In genomic region chr12:77940011-77940423, GRCh38 we compare ENCODE assay signal across 10 cellular contexts.
DNase-seq lines count a peak whose midpoint lies in the region; ATAC-seq and TF ChIP-seq lines count a peak whose summit lies in the region.
"Had no signal": no experiment of that assay in that cellular context is flagged by ENCODE, and none has a peak within 500 bp of the region (broad histone marks: within the 10 kb centered on the region; RNA-seq: fewer than 3 reads in every experiment).

No MANE protein-coding gene starts in this region.

- H3K9me3 Mint-ChIP-seq in Calu3 (ENCODE audit: low read depth, unreplicated experiment) = peaks cover 16% of the 10 kb centered on the region
- H3K9me3 Mint-ChIP-seq in neural crest cell = no peaks in the 10 kb centered on the region
- peaks cover 4 to 21% of the 10 kb centered on the region in 2 donors for H3K9me3 Mint-ChIP-seq in effector memory CD8-positive, alpha-beta T cell
- H3K9me3 Mint-ChIP-seq in activated T-helper 2 cell treated with anti-CD3 and anti-CD28 coated beads, Interferon-gamma antibody, Interleukin-2, Interleukin-4, amounts not matched to agents 10 μg/mL and 5 μg/mL and 100 μg/mL, durations not matched to agents 14 hours and 24 hours and 36 hours = no peaks in the 10 kb centered on the region

- no peaks in the 10 kb centered on the region for H3K27me3 Mint-ChIP-seq in Calu3 (ENCODE audit: unreplicated experiment)
- no peaks in the 10 kb centered on the region for H3K27me3 Mint-ChIP-seq in neural crest cell (ENCODE audit: low read depth)
- no peaks in the 10 kb centered on the region for H3K27me3 Mint-ChIP-seq in effector memory CD8-positive, alpha-beta T cell
- H3K27me3 Mint-ChIP-seq in activated T-helper 2 cell treated with anti-CD3 and anti-CD28 coated beads, Interferon-gamma antibody, Interleukin-2, Interleukin-4, amounts not matched to agents 10 μg/mL and 5 μg/mL and 100 μg/mL, durations not matched to agents 14 hours and 24 hours and 36 hours (ENCODE audit: low read depth) = no peaks in the 10 kb centered on the region

- H2AFZ ChIP-seq in PC-3 (ENCODE audit: low read length) = peak overlapping the region; percentile 42

- H3K4me3 ChIP-seq in PC-3 (ENCODE audit: low read length) = peak overlapping the region; percentile 56
- H3K4me3 ChIP-seq in epithelial cell of esophagus (ENCODE audit: low read length) = no peak overlapping the region
- H3K4me3 ChIP-seq in effector memory CD4-positive, alpha-beta T cell (ENCODE audit: insufficient read depth, low read depth, low read length, poor library complexity, severe bottlenecking) = no peak overlapping the region

- H4K20me1 ChIP-seq in PC-3 (ENCODE audit: low read length) = no peaks in the 10 kb centered on the region

- BruUV-seq in Calu3 (replicated peaks; lab: Mats Ljungman, UMichigan) (no TSS peak), PC-3 (replicated peaks; lab: Mats Ljungman, UMichigan) (no TSS peak)

- POLR2A ChIA-PET in PC-3 (lab: Charles Lee; ENCODE audit: unreplicated experiment) = interaction anchor here (0.6 to 0.8 kb wide), 4 partner anchors 10 to 216 kb away, joined by 3 to 4 read pairs (median 4); no protein-coding TSS in a partner anchor

- H3K4me1 Mint-ChIP-seq in Calu3 (ENCODE audit: low read depth, unreplicated experiment) (peaks cover 40% of the 10 kb centered on the region), neural crest cell (no peaks in the 10 kb centered on the region)
- H3K4me1 Mint-ChIP-seq in effector memory CD8-positive, alpha-beta T cell (ENCODE audit: low read depth in 2 of 2) = no peaks in the 10 kb centered on the region
- no peaks in the 10 kb centered on the region for H3K4me1 Mint-ChIP-seq in activated T-helper 2 cell treated with anti-CD3 and anti-CD28 coated beads, Interferon-gamma antibody, Interleukin-2, Interleukin-4, amounts not matched to agents 10 μg/mL and 5 μg/mL and 100 μg/mL, durations not matched to agents 14 hours and 24 hours and 36 hours (ENCODE audit: low read depth)

- no peaks in the 10 kb centered on the region for H3K9me2 ChIP-seq in PC-3 (replicated peaks; ENCODE audit: low read length)

- H3F3A ChIP-seq in PC-3 (ENCODE audit: low read length, unreplicated experiment) = peaks cover 11% of the 10 kb centered on the region

- TF ChIP-seq CTCF in Calu3 (IDR thresholded peaks at IDR 0.05; ENCODE audit: unreplicated experiment) (no peak), PC-3 (conservative IDR thresholded peaks at IDR 0.05; ENCODE audit: low read depth, low read length) (no peak), epithelial cell of esophagus (IDR thresholded peaks at IDR 0.05; ENCODE audit: insufficient read depth, low read depth, low read length, missing control alignments) (no peak), neural crest cell (conservative IDR thresholded peaks at IDR 0.05) (no peak)

- H3K9me3 ChIP-seq in PC-3 (ENCODE audit: low read length) = no peaks in the 10 kb centered on the region
- no peaks in the 10 kb centered on the region for H3K9me3 ChIP-seq in effector memory CD4-positive, alpha-beta T cell (ENCODE audit: control insufficient read depth, low read length)

- peak overlapping the region; percentile 27 for H3K9ac ChIP-seq in PC-3 (ENCODE audit: low read length)

- CTCF ChIA-PET in Calu3 (lab: Charles Lee) (interaction anchor here (0.6 to 0.9 kb wide), 3 partner anchors 14 to 1843 kb away, joined by 3 to 7 read pairs (median 7); no protein-coding TSS in a partner anchor), PC-3 (lab: Charles Lee) (interaction anchor here (0.7 to 1.0 kb wide), 3 partner anchors 14 to 503 kb away, joined by 3 to 8 read pairs (median 3); no protein-coding TSS in a partner anchor)

- H3K4me1 ChIP-seq in PC-3 (ENCODE audit: insufficient read depth, low read length) = peaks cover 46% of the 10 kb centered on the region
- no peaks in the 10 kb centered on the region for H3K4me1 ChIP-seq in effector memory CD4-positive, alpha-beta T cell (ENCODE audit: control insufficient read depth, insufficient read depth, low read length, poor library complexity, severe bottlenecking)

- H3K27ac Mint-ChIP-seq in Calu3 (ENCODE audit: unreplicated experiment) (peak overlapping the region; percentile 52), neural crest cell (ENCODE audit: unreplicated experiment) (peak overlapping the region; percentile 30)
- no peak overlapping the region for H3K27ac Mint-ChIP-seq in effector memory CD8-positive, alpha-beta T cell
- H3K27ac Mint-ChIP-seq in activated T-helper 2 cell treated with anti-CD3 and anti-CD28 coated beads, Interferon-gamma antibody, Interleukin-2, Interleukin-4, amounts not matched to agents 10 μg/mL and 5 μg/mL and 100 μg/mL, durations not matched to agents 14 hours and 24 hours and 36 hours = no peak overlapping the region

- intact Hi-C loops in Calu3 (cut with micrococcal nuclease; ENCODE audit: unreplicated experiment) = no loop called here
- intact Hi-C loops in PC-3 (cut with micrococcal nuclease) = loop anchor here (5.0 to 10.0 kb wide), 4 partner anchors 57 to 885 kb away; no protein-coding TSS in a partner anchor
- intact Hi-C loops in activated T-helper 2 cell treated with anti-CD3 and anti-CD28 coated beads, Interferon-gamma antibody, Interleukin-2, Interleukin-4, amounts not matched to agents 10 μg/mL and 5 μg/mL and 100 μg/mL, durations not matched to agents 14 hours and 24 hours and 36 hours (cut with micrococcal nuclease) = no loop called here

- H3K36me3 Mint-ChIP-seq in Calu3 (ENCODE audit: insufficient read depth, unreplicated experiment) (no peaks in the 10 kb centered on the region), neural crest cell (ENCODE audit: low read depth) (no peaks in the 10 kb centered on the region)
- no peaks in the 10 kb centered on the region for H3K36me3 Mint-ChIP-seq in effector memory CD8-positive, alpha-beta T cell (ENCODE audit: insufficient read depth)
- H3K36me3 Mint-ChIP-seq in activated T-helper 2 cell treated with anti-CD3 and anti-CD28 coated beads, Interferon-gamma antibody, Interleukin-2, Interleukin-4, amounts not matched to agents 10 μg/mL and 5 μg/mL and 100 μg/mL, durations not matched to agents 14 hours and 24 hours and 36 hours (ENCODE audit: low read depth) = no peaks in the 10 kb centered on the region

- peak; percentile 27 for DNase-seq in Calu3
- DNase-seq in PC-3 = peak; percentile 90
- DNase-seq in epithelial cell of esophagus (ENCODE audit: low read depth) = peak; percentile 88
- DNase-seq in neural crest cell (ENCODE audit: low read depth, low spot score) = no peak
- DNase-seq in effector memory CD8-positive, alpha-beta T cell = no peak
- DNase-seq in NOMO-1 treated with DMSO at 0.1 percent for 48 hours (lab: John Stamatoyannopoulos, UW; ENCODE audit: unreplicated experiment) = no peak
- DNase-seq in effector memory CD4-positive, alpha-beta T cell = no peak
- no peak for DNase-seq in activated T-helper 2 cell treated with anti-CD3 and anti-CD28 coated beads, Interferon-gamma antibody, Interleukin-2, Interleukin-4, amounts not matched to agents 10 μg/mL and 5 μg/mL and 100 μg/mL, durations not matched to agents 14 hours and 24 hours and 36 hours (ENCODE audit: low spot score)
- DNase-seq: activated CD4-positive, CD25-positive, alpha-beta regulatory T cell treated with anti-CD3 and anti-CD28 coated beads, Interleukin-2, amount 50 U/mL, for 72 hours; DMS 273 treated with DMSO at 0.1 percent for 48 hours had no signal

- peaks cover 4% of the 10 kb centered on the region; the same call in 1 of the 2 replicates for H3K79me2 ChIP-seq in PC-3 (ENCODE audit: low read length)

- ATAC-seq in PC-3 = peak; percentile 89
- no peak for ATAC-seq in effector memory CD8-positive, alpha-beta T cell (replicated peaks)

- peak overlapping the region; percentile 68 for H3K27ac ChIP-seq in PC-3 (ENCODE audit: low read length)
- no peak overlapping the region for H3K27ac ChIP-seq in effector memory CD4-positive, alpha-beta T cell (ENCODE audit: insufficient read depth, low read length, poor library complexity, severe bottlenecking)

- no peaks in the 10 kb centered on the region for H3K27me3 ChIP-seq in PC-3 (ENCODE audit: low read length)
- no peaks in the 10 kb centered on the region for H3K27me3 ChIP-seq in effector memory CD4-positive, alpha-beta T cell (replicated peaks; ENCODE audit: control insufficient read depth, insufficient read depth, low read length, poor library complexity, severe bottlenecking)

- H3K36me3 ChIP-seq in PC-3 (ENCODE audit: low read depth, low read length) = no peaks in the 10 kb centered on the region
- no peaks in the 10 kb centered on the region for H3K36me3 ChIP-seq in effector memory CD4-positive, alpha-beta T cell (ENCODE audit: control insufficient read depth, insufficient read depth, low read length)

- H3K4me2 ChIP-seq in PC-3 (ENCODE audit: low read length) = peak overlapping the region; percentile 75

- H3K4me3 Mint-ChIP-seq in Calu3 (ENCODE audit: low read depth, unreplicated experiment) = peak overlapping the region; percentile 17
- no peak overlapping the region for H3K4me3 Mint-ChIP-seq in neural crest cell
- H3K4me3 Mint-ChIP-seq in effector memory CD8-positive, alpha-beta T cell = no peak overlapping the region
- no peak overlapping the region for H3K4me3 Mint-ChIP-seq in activated T-helper 2 cell treated with anti-CD3 and anti-CD28 coated beads, Interferon-gamma antibody, Interleukin-2, Interleukin-4, amounts not matched to agents 10 μg/mL and 5 μg/mL and 100 μg/mL, durations not matched to agents 14 hours and 24 hours and 36 hours (ENCODE audit: low read depth)

Comparison
In these comparisons a context has a peak if more than half of its experiments do, and no peak if none do; other contexts are left out.
1. DNase-seq: peak in Calu3 (single experiment), PC-3 (single experiment) and epithelial cell of esophagus (single experiment); none in neural crest cell (single experiment), effector memory CD8-positive, alpha-beta T cell (0 of 3), NOMO-1 treated with DMSO at 0.1 percent for 48 hours (single experiment), effector memory CD4-positive, alpha-beta T cell (0 of 3) and activated T-helper 2 cell treated with anti-CD3 and anti-CD28 coated beads, Interferon-gamma antibody, Interleukin-2, Interleukin-4, amounts not matched to agents 10 μg/mL and 5 μg/mL and 100 μg/mL, durations not matched to agents 14 hours and 24 hours and 36 hours (single experiment).
2. H3K27ac Mint-ChIP-seq: peak in Calu3 (single experiment) and neural crest cell (single experiment); none in effector memory CD8-positive, alpha-beta T cell (0 of 2) and activated T-helper 2 cell treated with anti-CD3 and anti-CD28 coated beads, Interferon-gamma antibody, Interleukin-2, Interleukin-4, amounts not matched to agents 10 μg/mL and 5 μg/mL and 100 μg/mL, durations not matched to agents 14 hours and 24 hours and 36 hours (single experiment).